ENCODE assay signal across 27 cellular contexts in the genomic region with DNA sequence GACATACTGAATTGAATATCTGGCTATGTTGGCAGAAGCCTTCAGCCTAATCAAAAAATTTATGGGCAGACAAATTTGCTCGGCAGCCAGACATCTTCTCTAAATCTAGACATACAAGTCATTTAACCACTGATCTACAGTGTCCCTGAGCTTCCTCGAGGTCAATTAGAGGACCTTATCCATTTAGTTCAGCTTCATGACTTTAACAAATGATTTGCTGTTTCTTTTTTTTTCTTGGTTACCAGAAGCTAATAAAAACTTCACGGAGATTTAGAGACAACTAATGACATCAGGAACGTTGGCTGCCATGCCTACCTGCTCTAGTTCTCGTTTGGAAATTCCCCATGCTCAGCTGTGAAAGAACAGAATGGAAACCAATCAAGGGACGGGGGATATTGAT.
"Had no signal": no experiment of that assay in that cellular context is flagged by ENCODE, and none has a peak within 500 bp of the region (broad histone marks: within the 10 kb centered on the region; RNA-seq: fewer than 3 reads in every experiment).

No MANE protein-coding gene starts in this region.

- H3K27ac Mint-ChIP-seq: activated CD4-positive, alpha-beta memory T cell treated with anti-CD3 and anti-CD28 coated beads, Interleukin-2, amount 10 ng/mL, durations not matched to agents 7 days and 5 days; activated CD4-positive, alpha-beta T cell treated with anti-CD3 and anti-CD28 coated beads, Interleukin-2, amount 10 ng/mL, durations not matched to agents 7 days and 5 days; activated CD8-positive, alpha-beta memory T cell treated with anti-CD3 and anti-CD28 coated beads, Interleukin-2, amount 10 ng/mL, durations not matched to agents 7 days and 5 days; activated naive CD4-positive, alpha-beta T cell treated with anti-CD3 and anti-CD28 coated beads, Interleukin-2, amount 50 U/mL, for 24 hours; activated T-helper 2 cell treated with anti-CD3 and anti-CD28 coated beads, Interferon-gamma antibody, Interleukin-2, Interleukin-4, amounts not matched to agents 10 μg/mL and 5 μg/mL and 100 μg/mL, durations not matched to agents 14 hours and 24 hours and 36 hours; stimulated activated effector memory CD8-positive, alpha-beta T cell treated with anti-CD3 and anti-CD28 coated beads, Interleukin-12 subunit alpha, Interleukin-12 subunit beta, amount 100 ng/mL, for 72 hours; stimulated activated naive CD8-positive, alpha-beta T cell treated with anti-CD3 and anti-CD28 coated beads, Interleukin-15, amount 100 ng/mL, for 72 hours; T-helper 1 cell treated with Interleukin-12 subunit alpha and Interleukin-12 subunit beta and Interleukin-4 antibody, amounts not matched to agents 30 μg/mL and 1 μg/mL, for 36 hours; type B pancreatic cell had no signal

- H3K9me3 Mint-ChIP-seq: activated CD4-positive, alpha-beta memory T cell treated with anti-CD3 and anti-CD28 coated beads, Interleukin-2, amount 10 ng/mL, durations not matched to agents 7 days and 5 days; activated CD4-positive, alpha-beta T cell treated with anti-CD3 and anti-CD28 coated beads, Interleukin-2, amount 10 ng/mL, durations not matched to agents 7 days and 5 days; activated naive CD4-positive, alpha-beta T cell treated with anti-CD3 and anti-CD28 coated beads, Interleukin-2, amount 50 U/mL, for 24 hours; activated T-helper 2 cell treated with anti-CD3 and anti-CD28 coated beads, Interferon-gamma antibody, Interleukin-2, Interleukin-4, amounts not matched to agents 10 μg/mL and 5 μg/mL and 100 μg/mL, durations not matched to agents 14 hours and 24 hours and 36 hours; naive thymus-derived CD4-positive, alpha-beta T cell; neural crest cell; stimulated activated effector memory CD8-positive, alpha-beta T cell treated with anti-CD3 and anti-CD28 coated beads, Interleukin-12 subunit alpha, Interleukin-12 subunit beta, amount 100 ng/mL, for 72 hours; stimulated activated naive CD8-positive, alpha-beta T cell treated with anti-CD3 and anti-CD28 coated beads, Interleukin-15, amount 100 ng/mL, for 72 hours; T-helper 1 cell treated with Interleukin-12 subunit alpha and Interleukin-12 subunit beta and Interleukin-4 antibody, amounts not matched to agents 30 μg/mL and 1 μg/mL, for 36 hours had no signal

- H3K27ac ChIP-seq: gastrocnemius medialis, prostate gland had no signal

- DNase-seq: activated CD4-positive, alpha-beta memory T cell treated with anti-CD3 and anti-CD28 coated beads, Interleukin-2, amount 10 ng/mL, durations not matched to agents 7 days and 5 days; activated CD4-positive, alpha-beta T cell treated with anti-CD3 and anti-CD28 coated beads for 1 hour; activated CD4-positive, alpha-beta T cell treated with anti-CD3 and anti-CD28 coated beads, Interleukin-2, amount 10 ng/mL, durations not matched to agents 7 days and 5 days; activated CD8-positive, alpha-beta memory T cell treated with anti-CD3 and anti-CD28 coated beads, Interleukin-2, amount 10 ng/mL, durations not matched to agents 7 days and 5 days; activated T-cell treated with anti-CD3 and anti-CD28 coated beads, Interleukin-2, amount 50 U/mL, for 48 hours; anterior cingulate cortex; dermis blood vessel endothelial cell; effector CD4-positive, alpha-beta T cell; gastrocnemius medialis; glutamatergic neuron; left ventricle myocardium superior; naive thymus-derived CD4-positive, alpha-beta T cell; nucleus accumbens; pancreas; sigmoid colon; small intestine; stimulated activated CD4-positive, alpha-beta T cell treated with anti-CD3 and anti-CD28 coated beads, Interleukin-4, amount 100 ng/mL, for 24 hours; stimulated activated naive CD8-positive, alpha-beta T cell treated with anti-CD3 and anti-CD28 coated beads, Interleukin-15, amount 100 ng/mL, for 72 hours; substantia nigra; T1000 had no signal

- H3K9me3 ChIP-seq: gastrocnemius medialis, pancreas, prostate gland, sigmoid colon had no signal

- H3K27me3 Mint-ChIP-seq: activated naive CD4-positive, alpha-beta T cell treated with anti-CD3 and anti-CD28 coated beads, Interleukin-2, amount 50 U/mL, for 24 hours had no signal

- H3K36me3 ChIP-seq: gastrocnemius medialis, pancreas, prostate gland, sigmoid colon had no signal

- H3K4me3 Mint-ChIP-seq: activated CD4-positive, alpha-beta memory T cell treated with anti-CD3 and anti-CD28 coated beads, Interleukin-2, amount 10 ng/mL, durations not matched to agents 7 days and 5 days; activated CD4-positive, alpha-beta T cell treated with anti-CD3 and anti-CD28 coated beads, Interleukin-2, amount 10 ng/mL, durations not matched to agents 7 days and 5 days; activated CD8-positive, alpha-beta memory T cell treated with anti-CD3 and anti-CD28 coated beads, Interleukin-2, amount 10 ng/mL, durations not matched to agents 7 days and 5 days; activated naive CD4-positive, alpha-beta T cell treated with anti-CD3 and anti-CD28 coated beads, Interleukin-2, amount 50 U/mL, for 24 hours; naive thymus-derived CD4-positive, alpha-beta T cell; neural crest cell; stimulated activated effector memory CD8-positive, alpha-beta T cell treated with anti-CD3 and anti-CD28 coated beads, Interleukin-12 subunit alpha, Interleukin-12 subunit beta, amount 100 ng/mL, for 72 hours; stimulated activated naive CD8-positive, alpha-beta T cell treated with anti-CD3 and anti-CD28 coated beads, Interleukin-15, amount 100 ng/mL, for 72 hours; T-helper 1 cell treated with Interleukin-12 subunit alpha and Interleukin-12 subunit beta and Interleukin-4 antibody, amounts not matched to agents 30 μg/mL and 1 μg/mL, for 36 hours; type B pancreatic cell had no signal

- ATAC-seq: activated CD8-positive, alpha-beta memory T cell treated with anti-CD3 and anti-CD28 coated beads, Interleukin-2, amount 10 ng/mL, durations not matched to agents 7 days and 5 days; gastrocnemius medialis; left ventricle myocardium superior; naive thymus-derived CD4-positive, alpha-beta T cell; pancreas; stimulated activated effector memory CD8-positive, alpha-beta T cell treated with anti-CD3 and anti-CD28 coated beads, Interleukin-12 subunit alpha, Interleukin-12 subunit beta, amount 100 ng/mL, for 72 hours; stimulated activated naive CD8-positive, alpha-beta T cell treated with anti-CD3 and anti-CD28 coated beads, Interleukin-15, amount 100 ng/mL, for 72 hours had no signal

- H3K4me1 ChIP-seq: prostate gland had no signal

- H3K27me3 ChIP-seq: gastrocnemius medialis, pancreas, sigmoid colon had no signal

- H3K36me3 Mint-ChIP-seq: activated CD8-positive, alpha-beta memory T cell treated with anti-CD3 and anti-CD28 coated beads, Interleukin-2, amount 10 ng/mL, durations not matched to agents 7 days and 5 days; activated naive CD4-positive, alpha-beta T cell treated with anti-CD3 and anti-CD28 coated beads, Interleukin-2, amount 50 U/mL, for 24 hours; type B pancreatic cell had no signal

- H3K4me3 ChIP-seq: gastrocnemius medialis, pancreas, prostate gland, sigmoid colon had no signal
